In genomic region chr12:108693186-108693585, GRCh38 we compare ENCODE assay signal across 10 cellular contexts. TPM values are rescaled to one million over a fixed set of nuclear protein-coding genes. Genes with fewer than 3 reads are reported as not detected.
A peak's percentile ranks its signal among the peaks of the same experiment; 100 is the strongest.
DNase-seq lines count a peak whose midpoint lies in the region; ATAC-seq and TF ChIP-seq lines count a peak whose summit lies in the region.
"Had no signal": no experiment of that assay in that cellular context is flagged by ENCODE, and none has a peak within 500 bp of the region (broad histone marks: within the 10 kb centered on the region; RNA-seq: fewer than 3 reads in every experiment).

No MANE protein-coding gene starts in this region.

- H3K4me3 ChIP-seq in suprapubic skin = no peak overlapping the region
- H3K4me3 ChIP-seq: body of pancreas had no signal

- peak overlapping the region; percentile 5 for H3K4me3 Mint-ChIP-seq in activated CD8-positive, alpha-beta memory T cell treated with anti-CD3 and anti-CD28 coated beads, Interleukin-2, amount 10 ng/mL, durations not matched to agents 7 days and 5 days
- peak overlapping the region; percentile 53 for H3K4me3 Mint-ChIP-seq in activated T-helper 2 cell treated with anti-CD3 and anti-CD28 coated beads, Interferon-gamma antibody, Interleukin-2, Interleukin-4, amounts not matched to agents 10 μg/mL and 5 μg/mL and 100 μg/mL, durations not matched to agents 14 hours and 24 hours and 36 hours (ENCODE audit: low read depth)
- H3K4me3 Mint-ChIP-seq in memory B cell = no peak overlapping the region
- no peak overlapping the region for H3K4me3 Mint-ChIP-seq in activated CD8-positive, alpha-beta T cell treated with anti-CD3 and anti-CD28 coated beads for 36 hours

- peaks cover under 1% of the 10 kb centered on the region for H3K36me3 ChIP-seq in suprapubic skin

- no peak for TF ChIP-seq POLR2A in suprapubic skin (IDR thresholded peaks at IDR 0.05)

- H3K36me3 Mint-ChIP-seq in activated CD8-positive, alpha-beta memory T cell treated with anti-CD3 and anti-CD28 coated beads, Interleukin-2, amount 10 ng/mL, durations not matched to agents 7 days and 5 days = peaks cover 10% of the 10 kb centered on the region
- peaks cover 24% of the 10 kb centered on the region for H3K36me3 Mint-ChIP-seq in activated T-helper 2 cell treated with anti-CD3 and anti-CD28 coated beads, Interferon-gamma antibody, Interleukin-2, Interleukin-4, amounts not matched to agents 10 μg/mL and 5 μg/mL and 100 μg/mL, durations not matched to agents 14 hours and 24 hours and 36 hours (ENCODE audit: low read depth)
- H3K36me3 Mint-ChIP-seq in memory B cell = peaks cover 22% of the 10 kb centered on the region
- H3K36me3 Mint-ChIP-seq in activated CD8-positive, alpha-beta T cell treated with anti-CD3 and anti-CD28 coated beads for 36 hours (ENCODE audit: low read depth) = peaks cover 21% of the 10 kb centered on the region

- peaks cover 89% of the 10 kb centered on the region for H3K4me1 ChIP-seq in suprapubic skin

- peaks cover 75% of the 10 kb centered on the region for H3K4me1 Mint-ChIP-seq in activated CD8-positive, alpha-beta memory T cell treated with anti-CD3 and anti-CD28 coated beads, Interleukin-2, amount 10 ng/mL, durations not matched to agents 7 days and 5 days
- H3K4me1 Mint-ChIP-seq in activated T-helper 2 cell treated with anti-CD3 and anti-CD28 coated beads, Interferon-gamma antibody, Interleukin-2, Interleukin-4, amounts not matched to agents 10 μg/mL and 5 μg/mL and 100 μg/mL, durations not matched to agents 14 hours and 24 hours and 36 hours (ENCODE audit: low read depth) = peaks cover 72% of the 10 kb centered on the region
- peaks cover 45% of the 10 kb centered on the region for H3K4me1 Mint-ChIP-seq in memory B cell
- peaks cover 73% of the 10 kb centered on the region for H3K4me1 Mint-ChIP-seq in activated CD8-positive, alpha-beta T cell treated with anti-CD3 and anti-CD28 coated beads for 36 hours (ENCODE audit: low read depth)

- POLR2A ChIA-PET in activated CD8-positive, alpha-beta T cell treated with anti-CD3 and anti-CD28 coated beads for 36 hours (lab: Charles Lee) = interaction anchor here (0.6 kb wide), 1 partner anchor 98 kb away, joined by 3 read pairs; no protein-coding TSS in a partner anchor

- TF ChIP-seq EP300 in suprapubic skin (IDR thresholded peaks at IDR 0.05) = no peak

- H3K9me3 Mint-ChIP-seq in activated CD8-positive, alpha-beta memory T cell treated with anti-CD3 and anti-CD28 coated beads, Interleukin-2, amount 10 ng/mL, durations not matched to agents 7 days and 5 days (ENCODE audit: low read depth) = no peaks in the 10 kb centered on the region
- peaks cover 4% of the 10 kb centered on the region for H3K9me3 Mint-ChIP-seq in activated T-helper 2 cell treated with anti-CD3 and anti-CD28 coated beads, Interferon-gamma antibody, Interleukin-2, Interleukin-4, amounts not matched to agents 10 μg/mL and 5 μg/mL and 100 μg/mL, durations not matched to agents 14 hours and 24 hours and 36 hours
- H3K9me3 Mint-ChIP-seq in memory B cell = peaks cover 1% of the 10 kb centered on the region
- H3K9me3 Mint-ChIP-seq in activated CD8-positive, alpha-beta T cell treated with anti-CD3 and anti-CD28 coated beads for 36 hours = peaks cover 5% of the 10 kb centered on the region

- no peaks in the 10 kb centered on the region for H3K27me3 Mint-ChIP-seq in activated CD8-positive, alpha-beta memory T cell treated with anti-CD3 and anti-CD28 coated beads, Interleukin-2, amount 10 ng/mL, durations not matched to agents 7 days and 5 days
- H3K27me3 Mint-ChIP-seq in activated T-helper 2 cell treated with anti-CD3 and anti-CD28 coated beads, Interferon-gamma antibody, Interleukin-2, Interleukin-4, amounts not matched to agents 10 μg/mL and 5 μg/mL and 100 μg/mL, durations not matched to agents 14 hours and 24 hours and 36 hours (ENCODE audit: low read depth) = no peaks in the 10 kb centered on the region
- H3K27me3 Mint-ChIP-seq in memory B cell = no peaks in the 10 kb centered on the region
- no peaks in the 10 kb centered on the region for H3K27me3 Mint-ChIP-seq in activated CD8-positive, alpha-beta T cell treated with anti-CD3 and anti-CD28 coated beads for 36 hours

- TF ChIP-seq CTCF in suprapubic skin (IDR thresholded peaks at IDR 0.05) = no peak
- TF ChIP-seq CTCF in activated CD8-positive, alpha-beta T cell treated with anti-CD3 and anti-CD28 coated beads for 36 hours (IDR thresholded peaks at IDR 0.05) = no peak

- peak overlapping the region; percentile 91 for H3K27ac ChIP-seq in suprapubic skin

- H3K9me3 ChIP-seq in suprapubic skin = no peaks in the 10 kb centered on the region
- H3K9me3 ChIP-seq: body of pancreas had no signal

- CTCF ChIA-PET in activated CD8-positive, alpha-beta memory T cell treated with anti-CD3 and anti-CD28 coated beads, Interleukin-2, amount 10 ng/mL, durations not matched to agents 7 days and 5 days (lab: Charles Lee) = interaction anchor here (1.1 to 2.6 kb wide), 6 partner anchors 7 to 134 kb away, joined by 3 to 11 read pairs (median 4); no protein-coding TSS in a partner anchor
- CTCF ChIA-PET in activated CD8-positive, alpha-beta T cell treated with anti-CD3 and anti-CD28 coated beads for 36 hours (lab: Charles Lee) = interaction anchor here (1.3 to 13.0 kb wide), 2 partner anchors 29 to 75 kb away, joined by 3 to 110 read pairs; no protein-coding TSS in a partner anchor

- peak overlapping the region; percentile 72 for H3K27ac Mint-ChIP-seq in activated CD8-positive, alpha-beta memory T cell treated with anti-CD3 and anti-CD28 coated beads, Interleukin-2, amount 10 ng/mL, durations not matched to agents 7 days and 5 days
- H3K27ac Mint-ChIP-seq in activated T-helper 2 cell treated with anti-CD3 and anti-CD28 coated beads, Interferon-gamma antibody, Interleukin-2, Interleukin-4, amounts not matched to agents 10 μg/mL and 5 μg/mL and 100 μg/mL, durations not matched to agents 14 hours and 24 hours and 36 hours = peak overlapping the region; percentile 84
- peak overlapping the region; percentile 81 for H3K27ac Mint-ChIP-seq in memory B cell
- H3K27ac Mint-ChIP-seq in activated CD8-positive, alpha-beta T cell treated with anti-CD3 and anti-CD28 coated beads for 36 hours = no peak overlapping the region

- no peaks in the 10 kb centered on the region for H3K27me3 ChIP-seq in suprapubic skin
- H3K27me3 ChIP-seq: body of pancreas had no signal

- WGBS in suprapubic skin = 70% methylated on average over 6 of the region's 6 CpGs

- no peak for DNase-seq in activated CD8-positive, alpha-beta memory T cell treated with anti-CD3 and anti-CD28 coated beads, Interleukin-2, amount 10 ng/mL, durations not matched to agents 7 days and 5 days
- no peak for DNase-seq in activated CD8-positive, alpha-beta memory T cell treated with anti-CD3 and anti-CD28 coated beads for 24 hours
- no peak for DNase-seq in activated T-helper 2 cell treated with anti-CD3 and anti-CD28 coated beads, Interferon-gamma antibody, Interleukin-2, Interleukin-4, amounts not matched to agents 10 μg/mL and 5 μg/mL and 100 μg/mL, durations not matched to agents 14 hours and 24 hours and 36 hours (ENCODE audit: low spot score)
- DNase-seq in memory B cell (ENCODE audit: low spot score in 2 of 2) = no peak
- DNase-seq in suprapubic skin (ENCODE audit: low spot score in 2 of 2) = no peak
- no peak for DNase-seq in anterior cingulate cortex (lab: John Stamatoyannopoulos, UW)
- no peak for DNase-seq in GM03348 (ENCODE audit: low spot score)
- DNase-seq in activated CD8-positive, alpha-beta T cell treated with anti-CD3 and anti-CD28 coated beads for 36 hours = no peak
- DNase-seq: body of pancreas, NCI-H187 treated with DMSO at 0.1 percent for 48 hours had no signal

- no peak for ATAC-seq in activated CD8-positive, alpha-beta memory T cell treated with anti-CD3 and anti-CD28 coated beads, Interleukin-2, amount 10 ng/mL, durations not matched to agents 7 days and 5 days
- ATAC-seq in memory B cell (ENCODE audit: low read depth) = no peak
- ATAC-seq in activated CD8-positive, alpha-beta T cell treated with anti-CD3 and anti-CD28 coated beads for 36 hours = no peak
- ATAC-seq: body of pancreas had no signal

- intact Hi-C loops in activated T-helper 2 cell treated with anti-CD3 and anti-CD28 coated beads, Interferon-gamma antibody, Interleukin-2, Interleukin-4, amounts not matched to agents 10 μg/mL and 5 μg/mL and 100 μg/mL, durations not matched to agents 14 hours and 24 hours and 36 hours (cut with micrococcal nuclease) = no loop called here
- intact Hi-C loops in activated CD8-positive, alpha-beta T cell treated with anti-CD3 and anti-CD28 coated beads for 36 hours (cut with micrococcal nuclease) = no loop called here

RNA-seq across cellular contexts. Expression of gene CORO1C, which starts 38.1 kb away (rescaled TPM):
- total RNA-seq in activated CD8-positive, alpha-beta memory T cell treated with anti-CD3 and anti-CD28 coated beads, Interleukin-2, amount 10 ng/mL, durations not matched to agents 7 days and 5 days = 10 to 100 TPM; 54.3 to 63.0 TPM
- 81.5 and 88.8 TPM in 2 replicates for total RNA-seq in activated T-helper 2 cell treated with anti-CD3 and anti-CD28 coated beads, Interferon-gamma antibody, Interleukin-2, Interleukin-4, amounts not matched to agents 10 μg/mL and 5 μg/mL and 100 μg/mL, durations not matched to agents 14 hours and 24 hours and 36 hours
- total RNA-seq in suprapubic skin = 100 to 1,000 TPM; 117 to 175 (median 142) TPM
- 10 to 100 TPM; 90.1 to 98.9 TPM for total RNA-seq in activated CD8-positive, alpha-beta T cell treated with anti-CD3 and anti-CD28 coated beads for 36 hours

RNA-seq across cellular contexts. Expression of gene SELPLG, which starts 59.5 kb away (rescaled TPM):
- total RNA-seq in activated CD8-positive, alpha-beta memory T cell treated with anti-CD3 and anti-CD28 coated beads, Interleukin-2, amount 10 ng/mL, durations not matched to agents 7 days and 5 days = 100 to 1,000 TPM; 148 to 184 TPM
- 52.1 and 55.6 TPM in 2 replicates for total RNA-seq in activated T-helper 2 cell treated with anti-CD3 and anti-CD28 coated beads, Interferon-gamma antibody, Interleukin-2, Interleukin-4, amounts not matched to agents 10 μg/mL and 5 μg/mL and 100 μg/mL, durations not matched to agents 14 hours and 24 hours and 36 hours
- total RNA-seq in suprapubic skin = 1 to 10 TPM; 1.3 to 5.6 (median 3.0) TPM
- 10 to 100 TPM; 22.1 to 23.8 TPM for total RNA-seq in activated CD8-positive, alpha-beta T cell treated with anti-CD3 and anti-CD28 coated beads for 36 hours

Comparison
In these comparisons a context has a peak if more than half of its experiments do, and no peak if none do; other contexts are left out.
1. H3K4me3 Mint-ChIP-seq: peak in activated CD8-positive, alpha-beta memory T cell treated with anti-CD3 and anti-CD28 coated beads, Interleukin-2, amount 10 ng/mL, durations not matched to agents 7 days and 5 days (single experiment) and activated T-helper 2 cell treated with anti-CD3 and anti-CD28 coated beads, Interferon-gamma antibody, Interleukin-2, Interleukin-4, amounts not matched to agents 10 μg/mL and 5 μg/mL and 100 μg/mL, durations not matched to agents 14 hours and 24 hours and 36 hours (single experiment); none in memory B cell (single experiment) and activated CD8-positive, alpha-beta T cell treated with anti-CD3 and anti-CD28 coated beads for 36 hours (single experiment).